In genomic region chr15:64571857-64572291, GRCh38 we compare ENCODE assay signal across 10 cellular contexts.
A peak's percentile ranks its signal among the peaks of the same experiment; 100 is the strongest.
DNase-seq lines count a peak whose midpoint lies in the region; ATAC-seq, FAIRE-seq and TF ChIP-seq lines count a peak whose summit lies in the region.
"Had no signal": no experiment of that assay in that cellular context is flagged by ENCODE, and none has a peak within 500 bp of the region (broad histone marks: within the 10 kb centered on the region; RNA-seq: fewer than 3 reads in every experiment).

No MANE protein-coding gene starts in this region.

- H4K20me1 ChIP-seq in endothelial cell of umbilical vein (replicated peaks; ENCODE audit: control insufficient read depth, extremely low read depth, insufficient read depth, low read length): peaks cover 14% of the 10 kb centered on the region

- H3K27me3 Mint-ChIP-seq in CD4-positive, CD25-positive, alpha-beta regulatory T cell: no peaks in the 10 kb centered on the region

- dilution Hi-C loops in endothelial cell of umbilical vein (cut with MboI; ENCODE audit: extremely low pct_ligation_motif_present, low sequenced_read_pairs): no loop called here

- CTCF ChIA-PET in endothelial cell of umbilical vein (lab: Charles Lee): interaction anchor here (1.2 to 1.4 kb wide), 2 partner anchors 10 to 14 kb away, joined by 3 read pairs; no protein-coding TSS in a partner anchor

- H3K9me3 ChIP-seq in CD4-positive, CD25-positive, alpha-beta regulatory T cell (ENCODE audit: control insufficient read depth in 2 of 2, low read length in 2 of 2): no peaks in the 10 kb centered on the region
- no peaks in the 10 kb centered on the region for H3K9me3 ChIP-seq in endothelial cell of umbilical vein (replicated peaks; ENCODE audit: control insufficient read depth, insufficient read depth, low read length)
- H3K9me3 ChIP-seq in Peyer's patch: no peaks in the 10 kb centered on the region

- peak overlapping the region in 2 of 3 donors; percentile 9 to 58 for H3K27ac Mint-ChIP-seq in CD4-positive, CD25-positive, alpha-beta regulatory T cell

- no peaks in the 10 kb centered on the region for H3K9me1 ChIP-seq in endothelial cell of umbilical vein (replicated peaks; ENCODE audit: control insufficient read depth, extremely low read depth, insufficient read depth, low read length)

- no TSS peak for BruUV-seq in endothelial cell of umbilical vein (replicated peaks; lab: Mats Ljungman, UMichigan)

- no peak overlapping the region for H3K4me3 ChIP-seq in CD4-positive, CD25-positive, alpha-beta regulatory T cell (ENCODE audit: low read depth, low read length)
- no peak overlapping the region for H3K4me3 ChIP-seq in endothelial cell of umbilical vein (replicated peaks in 1 of 3; ENCODE audit: insufficient read depth in 1 of 3, low read depth in 1 of 3, low read length in 3 of 3)
- no peak overlapping the region for H3K4me3 ChIP-seq in Peyer's patch

- DNase-seq in CD4-positive, CD25-positive, alpha-beta regulatory T cell: no peak
- DNase-seq in GM19240 (ENCODE audit: insufficient read length, low spot score) (peak; percentile 14), Kasumi-1 (lab: John Stamatoyannopoulos, UW) (peak; percentile 59 to 67), endothelial cell of umbilical vein (ENCODE audit: low read depth, low spot score) (peak; percentile 57), NCI-H2171 (lab: John Stamatoyannopoulos, UW) (no peak), Peyer's patch (no peak)
- DNase-seq: activated gamma-delta T cell had no signal

- H3K4me3 Mint-ChIP-seq in CD4-positive, CD25-positive, alpha-beta regulatory T cell: no peak overlapping the region

- POLR2A ChIA-PET in endothelial cell of umbilical vein (lab: Charles Lee): no interaction called here

- H3K27me3 ChIP-seq in CD4-positive, CD25-positive, alpha-beta regulatory T cell (ENCODE audit: control insufficient read depth, insufficient read depth, low read length): no peaks in the 10 kb centered on the region
- no peaks in the 10 kb centered on the region for H3K27me3 ChIP-seq in endothelial cell of umbilical vein (ENCODE audit: control insufficient read depth in 2 of 2, insufficient read depth in 2 of 2, low read length in 2 of 2)
- H3K27me3 ChIP-seq in Peyer's patch: no peaks in the 10 kb centered on the region

- H3K9me3 Mint-ChIP-seq in CD4-positive, CD25-positive, alpha-beta regulatory T cell: no peaks in the 10 kb centered on the region

- ATAC-seq in CD4-positive, CD25-positive, alpha-beta regulatory T cell (ENCODE audit: low read depth in 2 of 2): no peak
- ATAC-seq in HG02870 (IDR thresholded peaks at IDR 0.05; ENCODE audit: unreplicated experiment): no peak
- ATAC-seq in GM21515 (IDR thresholded peaks at IDR 0.05; ENCODE audit: unreplicated experiment): no peak

- H3K36me3 Mint-ChIP-seq in CD4-positive, CD25-positive, alpha-beta regulatory T cell: peaks cover 10% of the 10 kb centered on the region

- TF ChIP-seq CTCF in endothelial cell of umbilical vein (IDR thresholded peaks at IDR 0.05; ENCODE audit: extremely low read depth in 1 of 2, insufficient read depth in 1 of 2, low read depth in 1 of 2, low read length in 2 of 2) (no peak), Peyer's patch (IDR thresholded peaks at IDR 0.05) (no peak)

- peaks cover 75% of the 10 kb centered on the region for H3K79me2 ChIP-seq in endothelial cell of umbilical vein (ENCODE audit: control insufficient read depth, insufficient read depth, low read length)

- H3K4me1 Mint-ChIP-seq in CD4-positive, CD25-positive, alpha-beta regulatory T cell: peaks cover 28 to 47% (median 39%) of the 10 kb centered on the region in 4 donors

- H3K36me3 ChIP-seq in CD4-positive, CD25-positive, alpha-beta regulatory T cell (ENCODE audit: control insufficient read depth, insufficient read depth, low read length): peaks cover 3% of the 10 kb centered on the region
- H3K36me3 ChIP-seq in endothelial cell of umbilical vein (ENCODE audit: control insufficient read depth in 2 of 2, extremely low read depth in 1 of 2, insufficient read depth in 2 of 2, low read length in 2 of 2): no peaks in the 10 kb centered on the region
- H3K36me3 ChIP-seq in Peyer's patch: no peaks in the 10 kb centered on the region

- H3K4me1 ChIP-seq in CD4-positive, CD25-positive, alpha-beta regulatory T cell (ENCODE audit: control insufficient read depth, insufficient read depth, low read length, poor library complexity, severe bottlenecking): peaks cover 5% of the 10 kb centered on the region
- H3K4me1 ChIP-seq in endothelial cell of umbilical vein (ENCODE audit: control insufficient read depth, extremely low read depth, insufficient read depth, low read length) (no peaks in the 10 kb centered on the region), Peyer's patch (peaks cover 0 to 12% (median 2%) of the 10 kb centered on the region in 4 donors)

- intact Hi-C loops in endothelial cell of umbilical vein (cut with micrococcal nuclease): no loop called here

- FAIRE-seq in endothelial cell of umbilical vein (lab: Jason Lieb, UNC): no peak
- FAIRE-seq: islet of Langerhans had no signal

- no peak overlapping the region for H3K27ac ChIP-seq in CD4-positive, CD25-positive, alpha-beta regulatory T cell (ENCODE audit: insufficient read depth, low read length, poor library complexity, severe bottlenecking)
- no peak overlapping the region for H3K27ac ChIP-seq in endothelial cell of umbilical vein (ENCODE audit: insufficient read depth, low read depth, low read length)
- peak overlapping the region in 2 of 4 donors; percentile 21 to 61 for H3K27ac ChIP-seq in Peyer's patch

- H2AFZ ChIP-seq in endothelial cell of umbilical vein (ENCODE audit: low read depth, low read length): no peak overlapping the region

- TF ChIP-seq POLR2A in endothelial cell of umbilical vein (IDR thresholded peaks at IDR 0.05; ENCODE audit: low read depth, low read length) (no peak), Peyer's patch (IDR thresholded peaks at IDR 0.05) (no peak)

- H3K4me2 ChIP-seq in endothelial cell of umbilical vein (ENCODE audit: insufficient read depth, low read length): no peak overlapping the region

- H3K9ac ChIP-seq in endothelial cell of umbilical vein (replicated peaks; ENCODE audit: extremely low read depth, insufficient read depth, low read length): no peak overlapping the region

TF ChIP-seq in endothelial cell of umbilical vein, 7 proteins besides CTCF, POLR2A, EP300 and RAD21:
- TF ChIP-seq EZH2 (IDR thresholded peaks at IDR 0.05; ENCODE audit: borderline replicate concordance, low read depth, low read length, severe bottlenecking): no peak
- TF ChIP-seq MAX (IDR thresholded peaks at IDR 0.05; ENCODE audit: insufficient read depth, insufficient read length): no peak
- TF ChIP-seq FOS (IDR thresholded peaks at IDR 0.05; ENCODE audit: borderline replicate concordance, insufficient read depth, low read length): no peak
- TF ChIP-seq GATA2 (IDR thresholded peaks at IDR 0.05; ENCODE audit: insufficient read depth, insufficient read length, low read depth, low read length): no peak
- no peak for TF ChIP-seq POLR2AphosphoS5 (IDR thresholded peaks at IDR 0.05; ENCODE audit: insufficient read depth, low read depth, low read length)
- no peak for TF ChIP-seq JUN (IDR thresholded peaks at IDR 0.05; ENCODE audit: borderline replicate concordance, insufficient read depth, insufficient read length, low read depth)
- no peak for TF ChIP-seq MYC (IDR thresholded peaks at IDR 0.05; ENCODE audit: low read depth, low read length)

Comparison
In these comparisons a context has a peak if more than half of its experiments do, and no peak if none do; other contexts are left out.
1. DNase-seq: peak in GM19240 (single experiment), Kasumi-1 (2 of 2) and endothelial cell of umbilical vein (single experiment); none in CD4-positive, CD25-positive, alpha-beta regulatory T cell (0 of 3), NCI-H2171 (single experiment) and Peyer's patch (0 of 3).